ENCODE assay signal across 8 cellular contexts in genomic region chr3:111548060-111548459, GRCh38. TPM values are rescaled to one million over a fixed set of nuclear protein-coding genes. Genes with fewer than 3 reads are reported as not detected.
DNase-seq lines count a peak whose midpoint lies in the region; ATAC-seq and TF ChIP-seq lines count a peak whose summit lies in the region.

No MANE protein-coding gene starts in this region.

- no peaks in the 10 kb centered on the region for H3K27me3 ChIP-seq in effector memory CD4-positive, alpha-beta T cell (replicated peaks; ENCODE audit: control insufficient read depth, insufficient read depth, low read length, poor library complexity, severe bottlenecking)
- no peaks in the 10 kb centered on the region for H3K27me3 ChIP-seq in ovary
- no peaks in the 10 kb centered on the region for H3K27me3 ChIP-seq in H7 (ENCODE audit: control insufficient read depth, insufficient read depth, low read length)

- TF ChIP-seq POLR2A in ovary (IDR thresholded peaks at IDR 0.05): no peak

- H3K36me3 ChIP-seq in effector memory CD4-positive, alpha-beta T cell (ENCODE audit: control insufficient read depth, insufficient read depth, low read length): no peaks in the 10 kb centered on the region
- H3K36me3 ChIP-seq in ovary: no peaks in the 10 kb centered on the region
- H3K36me3 ChIP-seq in H7 (replicated peaks; ENCODE audit: control insufficient read depth, insufficient read depth, low read length): no peaks in the 10 kb centered on the region

- H3K9me3 ChIP-seq in effector memory CD4-positive, alpha-beta T cell (ENCODE audit: control insufficient read depth, low read length): no peaks in the 10 kb centered on the region
- no peaks in the 10 kb centered on the region for H3K9me3 ChIP-seq in ovary

- peak overlapping the region; percentile 86 for H3K27ac ChIP-seq in effector memory CD4-positive, alpha-beta T cell (ENCODE audit: insufficient read depth, low read length, poor library complexity, severe bottlenecking)
- H3K27ac ChIP-seq in ovary: no peak overlapping the region

- peak; percentile 71 for ATAC-seq in GM19452 (IDR thresholded peaks at IDR 0.05; ENCODE audit: unreplicated experiment)
- ATAC-seq in HG03175 (IDR thresholded peaks at IDR 0.05; ENCODE audit: unreplicated experiment): peak; percentile 68

- peak; percentile 57 for DNase-seq in DMS53 treated with DMSO at 0.1 percent for 48 hours (lab: John Stamatoyannopoulos, UW; ENCODE audit: unreplicated experiment)
- no peak for DNase-seq in effector memory CD4-positive, alpha-beta T cell
- DNase-seq in ovary: no peak
- no peak for DNase-seq in activated gamma-delta T cell (lab: John Stamatoyannopoulos, UW)
- DNase-seq in H7: no peak
- no peak for DNase-seq in stimulated activated CD4-positive, alpha-beta T cell treated with anti-CD3 and anti-CD28 coated beads, Interleukin-2, amount 100 ng/mL, for 48 hours

- peak overlapping the region; percentile 46 for H3K4me3 ChIP-seq in effector memory CD4-positive, alpha-beta T cell (ENCODE audit: insufficient read depth, low read depth, low read length, poor library complexity, severe bottlenecking)
- no peak overlapping the region for H3K4me3 ChIP-seq in ovary
- H3K4me3 ChIP-seq in H7 (ENCODE audit: insufficient read depth, low read depth, low read length): no peak overlapping the region

- no peak for TF ChIP-seq CTCF in ovary (IDR thresholded peaks at IDR 0.05)

- H3K4me1 ChIP-seq in effector memory CD4-positive, alpha-beta T cell (ENCODE audit: control insufficient read depth, insufficient read depth, low read length, poor library complexity, severe bottlenecking): peaks cover 64% of the 10 kb centered on the region
- peaks cover 2% of the 10 kb centered on the region for H3K4me1 ChIP-seq in ovary (ENCODE audit: insufficient read depth)

- WGBS in ovary, 3 donors: 94 to 100% (median 100%) methylated on average over 1 of the region's 1 CpG

- no peak for TF ChIP-seq EP300 in ovary (IDR thresholded peaks at IDR 0.05)

- intact Hi-C loops in ovary (cut with DNase I): no loop called here

RNA-seq across cellular contexts. Expression of gene CD96, which starts 6.1 kb away (rescaled TPM):
- total RNA-seq in ovary: 1 to 10 TPM in 2 of 7 donors, under 1 TPM in 5; 0.13 to 2.2 (median 0.72) TPM
- polyA plus RNA-seq in ovary: 1 to 10 TPM in 1 of 2 donors, under 1 TPM in 1; 0.41 to 3.0 TPM
- total RNA-seq in H7 (2014; rRNA removed; shearing (Covaris generic)): not detected in 2 replicates

RNA-seq across cellular contexts. Expression of gene ZBED2, which starts 47.1 kb away (rescaled TPM):
- 1 to 10 TPM in 3 of 7 donors, under 1 TPM in 2, not detected in 2; 0.22 to 6.9 (median 1.5) TPM for total RNA-seq in ovary
- under 1 TPM in 1 of 2 donors, not detected in 1; 0.15 TPM for polyA plus RNA-seq in ovary
- total RNA-seq in H7 (2014; rRNA removed; shearing (Covaris generic)): not detected in 2 replicates
